In genomic region chr3:95721938-95722337, GRCh38 we compare ENCODE assay signal across 14 cellular contexts.
DNase-seq lines count a peak whose midpoint lies in the region; ATAC-seq, FAIRE-seq and TF ChIP-seq lines count a peak whose summit lies in the region.
"Had no signal": no experiment of that assay in that cellular context is flagged by ENCODE, and none has a peak within 500 bp of the region (broad histone marks: within the 10 kb centered on the region; RNA-seq: fewer than 3 reads in every experiment).

No MANE protein-coding gene starts in this region.

- H3K9me3 ChIP-seq in T-helper 17 cell (ENCODE audit: control insufficient read depth, low read length, poor library complexity, severe bottlenecking) (no peaks in the 10 kb centered on the region), pancreas (no peaks in the 10 kb centered on the region)
- H3K9me3 ChIP-seq: HAP-1, neutrophil had no signal

- H3K36me3 ChIP-seq in pancreas: no peaks in the 10 kb centered on the region
- H3K36me3 ChIP-seq: HAP-1, neutrophil had no signal

- no peak overlapping the region for H3K4me3 Mint-ChIP-seq in activated T-cell treated with anti-CD3 and anti-CD28 coated beads, Interleukin-2, amount 50 U/mL, for 72 hours
- no peak overlapping the region for H3K4me3 Mint-ChIP-seq in activated T-cell treated with anti-CD3 and anti-CD28 coated beads, Interleukin-2, amount 50 U/mL, for 4 hours
- peak overlapping the region; percentile 31 for H3K4me3 Mint-ChIP-seq in T-helper 17 cell

- no peaks in the 10 kb centered on the region for H3K4me1 Mint-ChIP-seq in activated T-cell treated with anti-CD3 and anti-CD28 coated beads, Interleukin-2, amount 50 U/mL, for 72 hours (ENCODE audit: low read depth)
- peaks cover 2% of the 10 kb centered on the region for H3K4me1 Mint-ChIP-seq in activated T-cell treated with anti-CD3 and anti-CD28 coated beads, Interleukin-2, amount 50 U/mL, for 4 hours (ENCODE audit: low read depth)
- H3K4me1 Mint-ChIP-seq in T-helper 17 cell: no peaks in the 10 kb centered on the region

- H3K4me1 ChIP-seq in pancreas: no peaks in the 10 kb centered on the region
- H3K4me1 ChIP-seq: HAP-1 had no signal

- no peak for FAIRE-seq in pancreas (lab: Jason Lieb, UNC)

- H3K27ac ChIP-seq in pancreas: no peak overlapping the region
- H3K27ac ChIP-seq: coronary artery, neutrophil had no signal

- H3K27me3 Mint-ChIP-seq in activated T-cell treated with anti-CD3 and anti-CD28 coated beads, Interleukin-2, amount 50 U/mL, for 72 hours (ENCODE audit: low read depth): no peaks in the 10 kb centered on the region
- H3K27me3 Mint-ChIP-seq in activated T-cell treated with anti-CD3 and anti-CD28 coated beads, Interleukin-2, amount 50 U/mL, for 4 hours (ENCODE audit: low read depth): no peaks in the 10 kb centered on the region
- H3K27me3 Mint-ChIP-seq in T-helper 17 cell: no peaks in the 10 kb centered on the region

- no peak overlapping the region for H3K4me3 ChIP-seq in pancreas
- H3K4me3 ChIP-seq: coronary artery, HAP-1 had no signal

- no peaks in the 10 kb centered on the region for H3K9me3 Mint-ChIP-seq in activated T-cell treated with anti-CD3 and anti-CD28 coated beads, Interleukin-2, amount 50 U/mL, for 72 hours
- no peaks in the 10 kb centered on the region for H3K9me3 Mint-ChIP-seq in activated T-cell treated with anti-CD3 and anti-CD28 coated beads, Interleukin-2, amount 50 U/mL, for 4 hours

- no peaks in the 10 kb centered on the region for H3K27me3 ChIP-seq in pancreas
- H3K27me3 ChIP-seq: neutrophil had no signal

- no peaks in the 10 kb centered on the region for H3K36me3 Mint-ChIP-seq in activated T-cell treated with anti-CD3 and anti-CD28 coated beads, Interleukin-2, amount 50 U/mL, for 72 hours (ENCODE audit: insufficient read depth in 2 of 2)
- H3K36me3 Mint-ChIP-seq in activated T-cell treated with anti-CD3 and anti-CD28 coated beads, Interleukin-2, amount 50 U/mL, for 4 hours (ENCODE audit: insufficient read depth): no peaks in the 10 kb centered on the region
- H3K36me3 Mint-ChIP-seq in T-helper 17 cell (ENCODE audit: low read depth): no peaks in the 10 kb centered on the region

- no peak for TF ChIP-seq CTCF in pancreas (IDR thresholded peaks at IDR 0.05)

- no peak for DNase-seq in activated T-cell treated with anti-CD3 and anti-CD28 coated beads, Interleukin-2, amount 50 U/mL, for 72 hours
- DNase-seq in activated T-cell treated with anti-CD3 and anti-CD28 coated beads, Interleukin-2, amount 50 U/mL, for 4 hours: no peak
- DNase-seq in T-helper 17 cell (no peak), pancreas (no peak), dedifferentiated amniotic fluid mesenchymal stem cell (ENCODE audit: extremely low spot score) (no peak), NCI-H1092 treated with DMSO at 0.1 percent for 48 hours (lab: John Stamatoyannopoulos, UW) (no peak), NCI-H2081 treated with DMSO at 0.1 percent for 48 hours (lab: John Stamatoyannopoulos, UW) (no peak)
- DNase-seq: activated CD8-positive, alpha-beta memory T cell treated with anti-CD3 and anti-CD28 coated beads, Interleukin-2, amount 50 U/mL, for 48 hours; NCI-H1417 treated with DMSO at 0.1 percent for 48 hours had no signal

- ATAC-seq in activated T-cell treated with anti-CD3 and anti-CD28 coated beads, Interleukin-2, amount 50 U/mL, for 72 hours (replicated peaks in 1 of 2): peak in 1 of 2 donors; percentile 64
- no peak for ATAC-seq in activated T-cell treated with anti-CD3 and anti-CD28 coated beads, Interleukin-2, amount 50 U/mL, for 4 hours
- ATAC-seq in HG03103 (IDR thresholded peaks at IDR 0.05; ENCODE audit: low read depth, unreplicated experiment) (peak; percentile 71), T-helper 17 cell (peak; percentile 70), pancreas (peak in 3 of 4 donors; percentile 18 to 38 (median 32))
- ATAC-seq: SK-N-SH treated with all-trans-retinoic acid at 6 μM for 48 hours had no signal

- peak overlapping the region; percentile 51 for H3K27ac Mint-ChIP-seq in activated T-cell treated with anti-CD3 and anti-CD28 coated beads, Interleukin-2, amount 50 U/mL, for 72 hours
- no peak overlapping the region for H3K27ac Mint-ChIP-seq in T-helper 17 cell

- intact Hi-C loops in pancreas (cut with DNase I): no loop called here

- WGBS in pancreas, 2 donors: 86 to 88% methylated on average over 2 of the region's 2 CpGs

Comparison
In these comparisons a context has a peak if more than half of its experiments do, and no peak if none do; other contexts are left out.
1. ATAC-seq: peak in HG03103 (single experiment), T-helper 17 cell (single experiment) and pancreas (3 of 4); none in activated T-cell treated with anti-CD3 and anti-CD28 coated beads, Interleukin-2, amount 50 U/mL, for 4 hours (0 of 2).